ENCODE assay signal across 9 cellular contexts in genomic region chr17:56653877-56654276, GRCh38.
A peak's percentile ranks its signal among the peaks of the same experiment; 100 is the strongest.
DNase-seq lines count a peak whose midpoint lies in the region; ATAC-seq and TF ChIP-seq lines count a peak whose summit lies in the region.
"Had no signal": no experiment of that assay in that cellular context is flagged by ENCODE, and none has a peak within 500 bp of the region (broad histone marks: within the 10 kb centered on the region; RNA-seq: fewer than 3 reads in every experiment).

No MANE protein-coding gene starts in this region.

- peak; percentile 98 for ATAC-seq in HG02610 (IDR thresholded peaks at IDR 0.05; ENCODE audit: unreplicated experiment)
- ATAC-seq: mucosa of descending colon had no signal

- intact Hi-C loops in activated CD4-positive, alpha-beta T cell treated with anti-CD3 and anti-CD28 coated beads, Interleukin-2, amount 10 ng/mL, durations not matched to agents 24 days and 14 days (cut with micrococcal nuclease) = loop anchor here (1.0 kb wide), 1 partner anchor 62 kb away; no protein-coding TSS in a partner anchor
- intact Hi-C loops in tibial artery (cut with DNase I; ENCODE audit: low total_unique reads) = no loop called here

- H3K4me3 Mint-ChIP-seq in activated CD4-positive, alpha-beta T cell treated with anti-CD3 and anti-CD28 coated beads, Interleukin-2, amount 10 ng/mL, durations not matched to agents 24 days and 14 days = no peak overlapping the region

- H3K4me1 ChIP-seq in tibial artery = no peaks in the 10 kb centered on the region

- H3K27me3 ChIP-seq in tibial artery = peaks cover 0 to 21% of the 10 kb centered on the region in 2 donors

- no peaks in the 10 kb centered on the region for H3K9me3 Mint-ChIP-seq in activated CD4-positive, alpha-beta T cell treated with anti-CD3 and anti-CD28 coated beads, Interleukin-2, amount 10 ng/mL, durations not matched to agents 24 days and 14 days

- TF ChIP-seq CTCF in epithelial cell of proximal tubule (conservative IDR thresholded peaks at IDR 0.05; ENCODE audit: low read depth, low read length) = peak; percentile 74
- no peak for TF ChIP-seq CTCF in tibial artery (IDR thresholded peaks at IDR 0.05)

- H3K36me3 Mint-ChIP-seq in activated CD4-positive, alpha-beta T cell treated with anti-CD3 and anti-CD28 coated beads, Interleukin-2, amount 10 ng/mL, durations not matched to agents 24 days and 14 days (ENCODE audit: low read depth) = no peaks in the 10 kb centered on the region

- H3K4me3 ChIP-seq in epithelial cell of proximal tubule (ENCODE audit: low read depth, low read length) (no peak overlapping the region), tibial artery (no peak overlapping the region)
- H3K4me3 ChIP-seq: mucosa of descending colon had no signal

- DNase-seq in SIG-M5 treated with dmso at 0.1 percent for 504 hours (lab: John Stamatoyannopoulos, UW; ENCODE audit: unreplicated experiment) = peak; percentile 63
- DNase-seq in SIG-M5 (lab: John Stamatoyannopoulos, UW) = no peak
- DNase-seq in NCI-H1105 (lab: John Stamatoyannopoulos, UW) = peak; percentile 5
- DNase-seq in activated CD4-positive, alpha-beta T cell treated with anti-CD3 and anti-CD28 coated beads, Interleukin-2, amount 10 ng/mL, durations not matched to agents 24 days and 14 days = peak; percentile 90
- DNase-seq in epithelial cell of proximal tubule (ENCODE audit: low read depth) = peak; percentile 12
- DNase-seq in stimulated activated CD4-positive, alpha-beta T cell treated with anti-CD3 and anti-CD28 coated beads, Interleukin-12 subunit alpha, Interleukin-12 subunit beta, amount 100 ng/mL, for 48 hours (ENCODE audit: low read depth in 2 of 3, low spot score in 1 of 3) = peak; percentile 47 to 57 (median 50)
- DNase-seq in tibial artery = no peak

- no peak overlapping the region for H3K27ac Mint-ChIP-seq in activated CD4-positive, alpha-beta T cell treated with anti-CD3 and anti-CD28 coated beads, Interleukin-2, amount 10 ng/mL, durations not matched to agents 24 days and 14 days

- H3K4me1 Mint-ChIP-seq in activated CD4-positive, alpha-beta T cell treated with anti-CD3 and anti-CD28 coated beads, Interleukin-2, amount 10 ng/mL, durations not matched to agents 24 days and 14 days = peaks cover 3% of the 10 kb centered on the region

- peaks cover 0 to 5% (median 0%) of the 10 kb centered on the region in 3 donors for H3K9me3 ChIP-seq in tibial artery
- H3K9me3 ChIP-seq: mucosa of descending colon had no signal

- H3K27me3 Mint-ChIP-seq in activated CD4-positive, alpha-beta T cell treated with anti-CD3 and anti-CD28 coated beads, Interleukin-2, amount 10 ng/mL, durations not matched to agents 24 days and 14 days = peaks cover 12% of the 10 kb centered on the region

- H3K36me3 ChIP-seq in tibial artery = no peaks in the 10 kb centered on the region

- no peak overlapping the region for H3K27ac ChIP-seq in tibial artery

Comparison
In these comparisons a context has a peak if more than half of its experiments do, and no peak if none do; other contexts are left out.
1. DNase-seq: peak in SIG-M5 treated with dmso at 0.1 percent for 504 hours (single experiment), NCI-H1105 (single experiment), activated CD4-positive, alpha-beta T cell treated with anti-CD3 and anti-CD28 coated beads, Interleukin-2, amount 10 ng/mL, durations not matched to agents 24 days and 14 days (single experiment), epithelial cell of proximal tubule (single experiment) and stimulated activated CD4-positive, alpha-beta T cell treated with anti-CD3 and anti-CD28 coated beads, Interleukin-12 subunit alpha, Interleukin-12 subunit beta, amount 100 ng/mL, for 48 hours (3 of 3); none in SIG-M5 (single experiment) and tibial artery (0 of 2).